11 cellular contexts compared by ENCODE assay signal in genomic region chr5:158976035-158976434, GRCh38.
DNase-seq lines count a peak whose midpoint lies in the region; ATAC-seq, FAIRE-seq and TF ChIP-seq lines count a peak whose summit lies in the region.
"Had no signal": no experiment of that assay in that cellular context is flagged by ENCODE, and none has a peak within 500 bp of the region (broad histone marks: within the 10 kb centered on the region; RNA-seq: fewer than 3 reads in every experiment).

No MANE protein-coding gene starts in this region.

- H3K36me3 Mint-ChIP-seq in WTC11: no peaks in the 10 kb centered on the region
- no peaks in the 10 kb centered on the region for H3K36me3 Mint-ChIP-seq in activated T-cell treated with anti-CD3 and anti-CD28 coated beads, Interleukin-2, amount 50 U/mL, for 24 hours (ENCODE audit: low read depth)

- no peak overlapping the region for H3K27ac Mint-ChIP-seq in WTC11
- no peak overlapping the region for H3K27ac Mint-ChIP-seq in activated T-cell treated with anti-CD3 and anti-CD28 coated beads, Interleukin-2, amount 50 U/mL, for 24 hours
- H3K27ac Mint-ChIP-seq: activated CD4-positive, alpha-beta memory T cell treated with anti-CD3 and anti-CD28 coated beads, Interleukin-2, amount 10 ng/mL, durations not matched to agents 7 days and 5 days had no signal

- H3K4me3 Mint-ChIP-seq in WTC11: no peak overlapping the region
- no peak overlapping the region for H3K4me3 Mint-ChIP-seq in activated T-cell treated with anti-CD3 and anti-CD28 coated beads, Interleukin-2, amount 50 U/mL, for 24 hours
- H3K4me3 Mint-ChIP-seq: activated CD4-positive, alpha-beta memory T cell treated with anti-CD3 and anti-CD28 coated beads, Interleukin-2, amount 10 ng/mL, durations not matched to agents 7 days and 5 days had no signal

- no peaks in the 10 kb centered on the region for H3K27me3 Mint-ChIP-seq in WTC11 (ENCODE audit: low read depth)
- H3K27me3 Mint-ChIP-seq in activated T-cell treated with anti-CD3 and anti-CD28 coated beads, Interleukin-2, amount 50 U/mL, for 24 hours: peaks cover 5% of the 10 kb centered on the region

- TF ChIP-seq CTCF in WTC11 (IDR thresholded peaks at IDR 0.05): no peak

- POLR2A ChIA-PET in WTC11 (lab: Charles Lee): no interaction called here

- peak; percentile 75 for DNase-seq in GM04503 (ENCODE audit: low read depth)
- peak; percentile 39 for DNase-seq in NCI-H446 treated with DMSO at 0.1 percent for 48 hours (lab: John Stamatoyannopoulos, UW)
- peak; percentile 72 for DNase-seq in fibroblast of gingiva (ENCODE audit: low read depth)
- peak; percentile 91 for DNase-seq in renal cortical epithelial cell (ENCODE audit: low read depth)
- DNase-seq in WTC11 (ENCODE audit: low spot score): no peak
- DNase-seq in GM12892 (ENCODE audit: insufficient read length): no peak
- no peak for DNase-seq in activated T-cell treated with anti-CD3 and anti-CD28 coated beads, Interleukin-2, amount 50 U/mL, for 24 hours
- DNase-seq: activated CD4-positive, alpha-beta memory T cell treated with anti-CD3 and anti-CD28 coated beads, Interleukin-2, amount 10 ng/mL, durations not matched to agents 7 days and 5 days; Kasumi-1; Peyer's patch had no signal

- no peaks in the 10 kb centered on the region for H3K9me3 Mint-ChIP-seq in WTC11
- H3K9me3 Mint-ChIP-seq in activated T-cell treated with anti-CD3 and anti-CD28 coated beads, Interleukin-2, amount 50 U/mL, for 24 hours: no peaks in the 10 kb centered on the region
- H3K9me3 Mint-ChIP-seq: activated CD4-positive, alpha-beta memory T cell treated with anti-CD3 and anti-CD28 coated beads, Interleukin-2, amount 10 ng/mL, durations not matched to agents 7 days and 5 days had no signal

- TF ChIP-seq POLR2A in GM12892 (IDR thresholded peaks at IDR 0.05; ENCODE audit: low read depth, low read length): no peak

- peaks cover 24% of the 10 kb centered on the region for H3K4me1 Mint-ChIP-seq in WTC11
- peaks cover 2% of the 10 kb centered on the region for H3K4me1 Mint-ChIP-seq in activated T-cell treated with anti-CD3 and anti-CD28 coated beads, Interleukin-2, amount 50 U/mL, for 24 hours (ENCODE audit: low read depth)
- H3K4me1 Mint-ChIP-seq: activated CD4-positive, alpha-beta memory T cell treated with anti-CD3 and anti-CD28 coated beads, Interleukin-2, amount 10 ng/mL, durations not matched to agents 7 days and 5 days had no signal

- no peak for ATAC-seq in WTC11
- ATAC-seq in GM18867 (IDR thresholded peaks at IDR 0.05; ENCODE audit: unreplicated experiment): no peak

- FAIRE-seq in GM12892 (lab: Jason Lieb, UNC): no peak

- CTCF ChIA-PET in WTC11 (lab: Charles Lee): no interaction called here

TF ChIP-seq in WTC11, 78 proteins besides CTCF, POLR2A, EP300 and RAD21:
- TF ChIP-seq ZMAT4 (CRISPR knock-in tag; IDR thresholded peaks at IDR 0.05) (no peak), EMX1 (CRISPR knock-in tag; IDR thresholded peaks at IDR 0.05) (no peak), MYBL2 (CRISPR knock-in tag; IDR thresholded peaks at IDR 0.05) (no peak), ZNF396 (CRISPR knock-in tag; IDR thresholded peaks at IDR 0.05; ENCODE audit: borderline replicate concordance) (no peak), ELF4 (CRISPR knock-in tag; IDR thresholded peaks at IDR 0.05; ENCODE audit: low read depth) (no peak), AR (CRISPR knock-in tag; IDR thresholded peaks at IDR 0.05) (no peak), IRF2 (CRISPR knock-in tag; IDR thresholded peaks at IDR 0.05; ENCODE audit: borderline replicate concordance, low read depth) (no peak), CDX4 (CRISPR knock-in tag; IDR thresholded peaks at IDR 0.05; ENCODE audit: borderline replicate concordance) (no peak), ZNF512 (CRISPR knock-in tag; IDR thresholded peaks at IDR 0.05; ENCODE audit: borderline replicate concordance) (no peak), RELA (CRISPR knock-in tag; IDR thresholded peaks at IDR 0.05; ENCODE audit: borderline replicate concordance) (no peak), HMGA2 (CRISPR knock-in tag; IDR thresholded peaks at IDR 0.05) (no peak), ZBTB43 (CRISPR knock-in tag; IDR thresholded peaks at IDR 0.05) (no peak), PREB (CRISPR knock-in tag; IDR thresholded peaks at IDR 0.05; ENCODE audit: borderline replicate concordance) (no peak), NR3C1 (CRISPR knock-in tag; conservative IDR thresholded peaks at IDR 0.05; ENCODE audit: low read depth) (no peak)

Comparison
In these comparisons a context has a peak if more than half of its experiments do, and no peak if none do; other contexts are left out.
1. DNase-seq: peak in GM04503 (single experiment), NCI-H446 treated with DMSO at 0.1 percent for 48 hours (single experiment), fibroblast of gingiva (single experiment) and renal cortical epithelial cell (single experiment); none in WTC11 (single experiment), GM12892 (single experiment) and activated T-cell treated with anti-CD3 and anti-CD28 coated beads, Interleukin-2, amount 50 U/mL, for 24 hours (single experiment).